32 cellular contexts compared by ENCODE assay signal in the genomic region with DNA sequence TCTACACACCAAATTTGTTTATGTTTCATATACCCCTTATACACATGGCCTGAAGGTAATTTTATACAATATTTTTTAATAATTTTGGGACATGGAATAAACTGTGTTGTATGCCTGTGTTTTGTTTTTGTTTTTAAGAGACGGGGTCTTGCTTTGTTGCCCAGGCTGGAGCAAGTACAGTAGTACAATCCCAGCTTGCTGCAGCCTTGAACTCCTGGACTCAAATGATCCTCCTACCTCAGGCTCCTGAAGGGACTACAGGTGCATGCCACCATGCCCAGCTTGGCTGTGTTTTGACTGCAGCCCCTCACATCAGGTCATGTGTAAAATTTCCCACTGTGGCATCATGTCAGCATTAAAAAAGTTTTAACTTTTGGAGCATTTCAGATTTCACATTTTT.
"Had no signal": no experiment of that assay in that cellular context is flagged by ENCODE, and none has a peak within 500 bp of the region (broad histone marks: within the 10 kb centered on the region; RNA-seq: fewer than 3 reads in every experiment).

No MANE protein-coding gene starts in this region.

- H3K9me3 ChIP-seq: body of pancreas, colonic mucosa, esophagus squamous epithelium, gastroesophageal sphincter, heart right ventricle had no signal

- H3K36me3 ChIP-seq: colonic mucosa, esophagus squamous epithelium, gastroesophageal sphincter, heart right ventricle, WERI-Rb-1 had no signal

- H3K27me3 ChIP-seq: body of pancreas, colonic mucosa, esophagus squamous epithelium, gastroesophageal sphincter, heart right ventricle had no signal

- H3K4me3 ChIP-seq: body of pancreas, colonic mucosa, esophagus squamous epithelium, gastroesophageal sphincter, heart right ventricle had no signal

- H3K4me3 Mint-ChIP-seq: activated CD4-positive, alpha-beta memory T cell treated with anti-CD3 and anti-CD28 coated beads for 36 hours; activated CD4-positive, alpha-beta T cell treated with anti-CD3 and anti-CD28 coated beads for 36 hours; activated CD4-positive, alpha-beta T cell treated with anti-CD3 and anti-CD28 coated beads, Interleukin-2, amount 10 ng/mL, durations not matched to agents 24 days and 14 days; activated CD8-positive, alpha-beta memory T cell treated with anti-CD3 and anti-CD28 coated beads, Interleukin-2, amount 10 ng/mL, durations not matched to agents 7 days and 5 days; activated CD8-positive, alpha-beta T cell treated with anti-CD3 and anti-CD28 coated beads, Interleukin-2, amount 10 ng/mL, durations not matched to agents 7 days and 5 days; activated naive CD4-positive, alpha-beta T cell treated with anti-CD3 and anti-CD28 coated beads, Interleukin-2, amount 50 U/mL, for 24 hours; activated naive CD8-positive, alpha-beta T cell treated with anti-CD3 and anti-CD28 coated beads for 36 hours; activated T-cell treated with anti-CD3 and anti-CD28 coated beads, Interleukin-2, amount 50 U/mL, for 4 hours; activated T-helper 17 cell treated with anti-CD3 and anti-CD28 coated beads, Interleukin-2, amount 50 U/mL, for 72 hours; T-cell; T-helper 1 cell treated with Interleukin-12 subunit alpha and Interleukin-12 subunit beta and Interleukin-4 antibody, amounts not matched to agents 30 μg/mL and 1 μg/mL, for 36 hours; T-helper 2 cell treated with Interferon-gamma antibody and Interleukin-4, amounts not matched to agents 5 μg/mL and 100 μg/mL, for 36 hours had no signal

- H3K36me3 Mint-ChIP-seq: activated CD4-positive, alpha-beta memory T cell treated with anti-CD3 and anti-CD28 coated beads for 36 hours; activated naive CD4-positive, alpha-beta T cell treated with anti-CD3 and anti-CD28 coated beads, Interleukin-2, amount 50 U/mL, for 24 hours; T-cell had no signal

- DNase-seq: activated CD4-positive, alpha-beta memory T cell treated with anti-CD3 and anti-CD28 coated beads for 36 hours; activated CD4-positive, alpha-beta T cell treated with anti-CD3 and anti-CD28 coated beads for 36 hours; activated CD4-positive, alpha-beta T cell treated with anti-CD3 and anti-CD28 coated beads, Interleukin-2, amount 10 ng/mL, durations not matched to agents 24 days and 14 days; activated CD4-positive, CD25-positive, alpha-beta regulatory T cell; activated CD4-positive, CD25-positive, alpha-beta regulatory T cell treated with anti-CD3 and anti-CD28 coated beads, Interleukin-2, amount 50 U/mL, for 72 hours; activated CD8-positive, alpha-beta memory T cell treated with anti-CD3 and anti-CD28 coated beads, Interleukin-2, amount 10 ng/mL, durations not matched to agents 7 days and 5 days; activated CD8-positive, alpha-beta memory T cell treated with anti-CD3 and anti-CD28 coated beads, Interleukin-2, amount 50 U/mL, for 4 hours; activated CD8-positive, alpha-beta T cell treated with anti-CD3 and anti-CD28 coated beads, Interleukin-2, amount 10 ng/mL, durations not matched to agents 7 days and 5 days; activated effector memory CD4-positive, alpha-beta T cell treated with Interleukin-2 at 50 U/mL for 16 hours; activated gamma-delta T cell treated with Interleukin-2 at 50 U/mL for 16 hours; activated naive CD4-positive, alpha-beta T cell treated with Interleukin-2 at 50 U/mL for 16 hours; activated naive CD8-positive, alpha-beta T cell treated with anti-CD3 and anti-CD28 coated beads for 36 hours; activated T-cell treated with anti-CD3 and anti-CD28 coated beads, Interleukin-2, amount 50 U/mL, for 4 hours; amniotic stem cell; anterior cingulate cortex; body of pancreas; caudate nucleus; colonic mucosa; effector CD8-positive, alpha-beta T cell; esophagus squamous epithelium; foreskin melanocyte; heart right ventricle; SW 1271; T-cell; T1000; WERI-Rb-1 had no signal

- H3K27ac Mint-ChIP-seq: activated CD4-positive, alpha-beta memory T cell treated with anti-CD3 and anti-CD28 coated beads for 36 hours; activated CD4-positive, alpha-beta T cell treated with anti-CD3 and anti-CD28 coated beads for 36 hours; activated CD4-positive, alpha-beta T cell treated with anti-CD3 and anti-CD28 coated beads, Interleukin-2, amount 10 ng/mL, durations not matched to agents 24 days and 14 days; activated CD8-positive, alpha-beta memory T cell treated with anti-CD3 and anti-CD28 coated beads, Interleukin-2, amount 10 ng/mL, durations not matched to agents 7 days and 5 days; activated CD8-positive, alpha-beta T cell treated with anti-CD3 and anti-CD28 coated beads, Interleukin-2, amount 10 ng/mL, durations not matched to agents 7 days and 5 days; activated naive CD8-positive, alpha-beta T cell treated with anti-CD3 and anti-CD28 coated beads for 36 hours; activated T-helper 17 cell treated with anti-CD3 and anti-CD28 coated beads, Interleukin-2, amount 50 U/mL, for 72 hours; T-helper 1 cell treated with Interleukin-12 subunit alpha and Interleukin-12 subunit beta and Interleukin-4 antibody, amounts not matched to agents 30 μg/mL and 1 μg/mL, for 36 hours; T-helper 2 cell treated with Interferon-gamma antibody and Interleukin-4, amounts not matched to agents 5 μg/mL and 100 μg/mL, for 36 hours had no signal

- H3K4me1 ChIP-seq: colonic mucosa had no signal

- H3K27ac ChIP-seq: body of pancreas, colonic mucosa, epithelial cell of prostate, esophagus squamous epithelium, gastroesophageal sphincter, heart right ventricle, WERI-Rb-1 had no signal

- H3K27me3 Mint-ChIP-seq: activated CD4-positive, alpha-beta memory T cell treated with anti-CD3 and anti-CD28 coated beads for 36 hours; activated CD4-positive, alpha-beta T cell treated with anti-CD3 and anti-CD28 coated beads for 36 hours; activated CD4-positive, alpha-beta T cell treated with anti-CD3 and anti-CD28 coated beads, Interleukin-2, amount 10 ng/mL, durations not matched to agents 24 days and 14 days; activated CD8-positive, alpha-beta memory T cell treated with anti-CD3 and anti-CD28 coated beads, Interleukin-2, amount 10 ng/mL, durations not matched to agents 7 days and 5 days; activated naive CD4-positive, alpha-beta T cell treated with anti-CD3 and anti-CD28 coated beads, Interleukin-2, amount 50 U/mL, for 24 hours; activated naive CD8-positive, alpha-beta T cell treated with anti-CD3 and anti-CD28 coated beads for 36 hours; activated T-helper 17 cell treated with anti-CD3 and anti-CD28 coated beads, Interleukin-2, amount 50 U/mL, for 72 hours; T-cell had no signal

- H3K9me3 Mint-ChIP-seq: activated CD4-positive, alpha-beta memory T cell treated with anti-CD3 and anti-CD28 coated beads for 36 hours; activated CD4-positive, alpha-beta T cell treated with anti-CD3 and anti-CD28 coated beads, Interleukin-2, amount 10 ng/mL, durations not matched to agents 24 days and 14 days; activated naive CD4-positive, alpha-beta T cell treated with anti-CD3 and anti-CD28 coated beads, Interleukin-2, amount 50 U/mL, for 24 hours; activated naive CD8-positive, alpha-beta T cell treated with anti-CD3 and anti-CD28 coated beads for 36 hours; activated T-cell treated with anti-CD3 and anti-CD28 coated beads, Interleukin-2, amount 50 U/mL, for 4 hours; activated T-helper 17 cell treated with anti-CD3 and anti-CD28 coated beads, Interleukin-2, amount 50 U/mL, for 72 hours; T-cell; T-helper 1 cell treated with Interleukin-12 subunit alpha and Interleukin-12 subunit beta and Interleukin-4 antibody, amounts not matched to agents 30 μg/mL and 1 μg/mL, for 36 hours; T-helper 2 cell treated with Interferon-gamma antibody and Interleukin-4, amounts not matched to agents 5 μg/mL and 100 μg/mL, for 36 hours had no signal

- ATAC-seq: activated CD4-positive, alpha-beta T cell treated with anti-CD3 and anti-CD28 coated beads for 36 hours; activated CD8-positive, alpha-beta memory T cell treated with anti-CD3 and anti-CD28 coated beads, Interleukin-2, amount 10 ng/mL, durations not matched to agents 7 days and 5 days; activated CD8-positive, alpha-beta T cell treated with anti-CD3 and anti-CD28 coated beads, Interleukin-2, amount 10 ng/mL, durations not matched to agents 7 days and 5 days; activated T-cell treated with anti-CD3 and anti-CD28 coated beads, Interleukin-2, amount 50 U/mL, for 4 hours; activated T-helper 17 cell treated with anti-CD3 and anti-CD28 coated beads, Interleukin-2, amount 50 U/mL, for 72 hours; body of pancreas; gastroesophageal sphincter; heart right ventricle; T-cell had no signal
